In genomic region chr9:20770947-20771346, GRCh38 we compare ENCODE assay signal across 28 cellular contexts.
"Had no signal": no experiment of that assay in that cellular context is flagged by ENCODE, and none has a peak within 500 bp of the region (broad histone marks: within the 10 kb centered on the region; RNA-seq: fewer than 3 reads in every experiment).

No MANE protein-coding gene starts in this region.

- H3K9me3 ChIP-seq: colonic mucosa, esophagus squamous epithelium, gastroesophageal sphincter had no signal

- DNase-seq: activated CD4-positive, alpha-beta memory T cell treated with anti-CD3 and anti-CD28 coated beads, Interleukin-2, amount 10 ng/mL, durations not matched to agents 7 days and 5 days; activated CD4-positive, alpha-beta T cell treated with anti-CD3 and anti-CD28 coated beads for 1 hour; activated CD4-positive, alpha-beta T cell treated with anti-CD3 and anti-CD28 coated beads for 4 hours; activated CD4-positive, alpha-beta T cell treated with anti-CD3 and anti-CD28 coated beads, Interleukin-2, amount 10 ng/mL, durations not matched to agents 7 days and 5 days; activated CD4-positive, alpha-beta T cell treated with anti-CD3 and anti-CD28 coated beads, Interleukin-2, amount 50 U/mL, for 4 hours; activated CD8-positive, alpha-beta memory T cell treated with anti-CD3 and anti-CD28 coated beads, Interleukin-2, amount 50 U/mL, for 48 hours; activated effector memory CD4-positive, alpha-beta T cell treated with Interleukin-2 at 50 U/mL for 16 hours; activated gamma-delta T cell treated with Interleukin-2 at 50 U/mL for 16 hours; activated naive CD4-positive, alpha-beta T cell treated with anti-CD3 and anti-CD28 coated beads, Interleukin-2, amount 50 U/mL, for 16 hours; activated naive CD4-positive, alpha-beta T cell treated with Interleukin-2 at 50 U/mL for 16 hours; activated T-cell treated with anti-CD3 and anti-CD28 coated beads for 4 hours; activated T-cell treated with anti-CD3 and anti-CD28 coated beads, Interleukin-2, amount 50 U/mL, for 24 hours; activated T-cell treated with anti-CD3 and anti-CD28 coated beads, Interleukin-2, amount 50 U/mL, for 72 hours; amniotic stem cell; anterior cingulate cortex; brain microvascular endothelial cell; central memory CD4-positive, alpha-beta T cell; cerebellar nuclear complex; colonic mucosa; effector CD8-positive, alpha-beta T cell; esophagus squamous epithelium; foreskin melanocyte; T-helper 2 cell had no signal

- H3K27me3 Mint-ChIP-seq: activated CD4-positive, alpha-beta memory T cell treated with anti-CD3 and anti-CD28 coated beads, Interleukin-2, amount 10 ng/mL, durations not matched to agents 7 days and 5 days; activated CD4-positive, alpha-beta T cell treated with anti-CD3 and anti-CD28 coated beads, Interleukin-2, amount 10 ng/mL, durations not matched to agents 7 days and 5 days; activated naive CD8-positive, alpha-beta T cell; activated T-cell treated with anti-CD3 and anti-CD28 coated beads, Interleukin-2, amount 50 U/mL, for 24 hours; activated T-helper 17 cell treated with anti-CD3 and anti-CD28 coated beads, Interleukin-2, amount 50 U/mL, for 72 hours had no signal

- H3K36me3 ChIP-seq: colonic mucosa had no signal

- H3K27me3 ChIP-seq: brain microvascular endothelial cell, colonic mucosa, esophagus squamous epithelium, gastroesophageal sphincter had no signal

- H3K4me1 Mint-ChIP-seq: activated CD4-positive, alpha-beta memory T cell treated with anti-CD3 and anti-CD28 coated beads, Interleukin-2, amount 10 ng/mL, durations not matched to agents 7 days and 5 days; activated CD4-positive, alpha-beta T cell treated with anti-CD3 and anti-CD28 coated beads, Interleukin-2, amount 10 ng/mL, durations not matched to agents 7 days and 5 days; activated T-helper 17 cell treated with anti-CD3 and anti-CD28 coated beads, Interleukin-2, amount 50 U/mL, for 72 hours; WTC11 had no signal

- H3K4me3 Mint-ChIP-seq: activated CD4-positive, alpha-beta memory T cell treated with anti-CD3 and anti-CD28 coated beads, Interleukin-2, amount 10 ng/mL, durations not matched to agents 7 days and 5 days; activated CD4-positive, alpha-beta T cell treated with anti-CD3 and anti-CD28 coated beads, Interleukin-2, amount 10 ng/mL, durations not matched to agents 7 days and 5 days; activated naive CD8-positive, alpha-beta T cell; activated T-cell treated with anti-CD3 and anti-CD28 coated beads, Interleukin-2, amount 50 U/mL, for 24 hours; activated T-cell treated with anti-CD3 and anti-CD28 coated beads, Interleukin-2, amount 50 U/mL, for 72 hours; activated T-helper 17 cell treated with anti-CD3 and anti-CD28 coated beads, Interleukin-2, amount 50 U/mL, for 72 hours; WTC11 had no signal

- H3K27ac Mint-ChIP-seq: activated CD4-positive, alpha-beta memory T cell treated with anti-CD3 and anti-CD28 coated beads, Interleukin-2, amount 10 ng/mL, durations not matched to agents 7 days and 5 days; activated CD4-positive, alpha-beta T cell treated with anti-CD3 and anti-CD28 coated beads, Interleukin-2, amount 10 ng/mL, durations not matched to agents 7 days and 5 days; activated naive CD8-positive, alpha-beta T cell; activated T-cell treated with anti-CD3 and anti-CD28 coated beads, Interleukin-2, amount 50 U/mL, for 24 hours; activated T-cell treated with anti-CD3 and anti-CD28 coated beads, Interleukin-2, amount 50 U/mL, for 72 hours; activated T-helper 17 cell treated with anti-CD3 and anti-CD28 coated beads, Interleukin-2, amount 50 U/mL, for 72 hours; WTC11 had no signal

- H3K9me3 Mint-ChIP-seq: activated CD4-positive, alpha-beta memory T cell treated with anti-CD3 and anti-CD28 coated beads, Interleukin-2, amount 10 ng/mL, durations not matched to agents 7 days and 5 days; activated T-cell treated with anti-CD3 and anti-CD28 coated beads, Interleukin-2, amount 50 U/mL, for 72 hours; activated T-helper 17 cell treated with anti-CD3 and anti-CD28 coated beads, Interleukin-2, amount 50 U/mL, for 72 hours had no signal

- H3K4me1 ChIP-seq: colonic mucosa, esophagus squamous epithelium, gastroesophageal sphincter had no signal

- H3K27ac ChIP-seq: brain microvascular endothelial cell, colonic mucosa, esophagus squamous epithelium, gastroesophageal sphincter, VCaP had no signal

- H3K4me3 ChIP-seq: colonic mucosa, esophagus squamous epithelium, gastroesophageal sphincter had no signal

- ATAC-seq: activated T-cell treated with anti-CD3 and anti-CD28 coated beads, Interleukin-2, amount 50 U/mL, for 72 hours; activated T-helper 17 cell treated with anti-CD3 and anti-CD28 coated beads, Interleukin-2, amount 50 U/mL, for 72 hours; gastroesophageal sphincter; WTC11 had no signal
